Comparison of ENCODE assay signal across 25 cellular contexts in genomic region chr6:134010400-134010799, GRCh38. TPM values are rescaled to one million over a fixed set of nuclear protein-coding genes. Genes with fewer than 3 reads are reported as not detected.
"Had no signal": no experiment of that assay in that cellular context is flagged by ENCODE, and none has a peak within 500 bp of the region (broad histone marks: within the 10 kb centered on the region; RNA-seq: fewer than 3 reads in every experiment).

No MANE protein-coding gene starts in this region.

- H3K9me3 ChIP-seq: heart left ventricle, left ventricle myocardium inferior, sigmoid colon, spleen, stomach, suprapubic skin, thoracic aorta, tibial artery, upper lobe of right lung, uterus had no signal

- FAIRE-seq: islet of Langerhans, kidney, small intestine had no signal

- H3K27ac ChIP-seq: heart left ventricle, left ventricle myocardium inferior, parathyroid adenoma, sigmoid colon, spleen, stomach, suprapubic skin, thoracic aorta, tibial artery, upper lobe of right lung, uterus had no signal

- H3K4me1 ChIP-seq: spleen, upper lobe of right lung, uterus had no signal

- H3K27me3 ChIP-seq: heart left ventricle, sigmoid colon, spleen, stomach, suprapubic skin, tibial artery, upper lobe of right lung, uterus had no signal

- H3K79me2 ChIP-seq: parathyroid adenoma had no signal

- H3K9ac ChIP-seq: parathyroid adenoma had no signal

- H3K36me3 ChIP-seq: sigmoid colon, spleen, stomach, suprapubic skin, thoracic aorta, upper lobe of right lung, uterus had no signal

- H3K4me3 ChIP-seq: heart left ventricle, left ventricle myocardium inferior, lung, sigmoid colon, spleen, stomach, suprapubic skin, thoracic aorta, tibial artery, upper lobe of right lung, uterus had no signal

- DNase-seq: heart left ventricle; hypothalamus; immature natural killer cell; kidney; left ventricle myocardium inferior; midbrain; naive thymus-derived CD8-positive, alpha-beta T cell; nucleus accumbens; retina; right cardiac atrium; sigmoid colon; small intestine; spleen; stimulated activated CD4-positive, alpha-beta T cell treated with anti-CD3 and anti-CD28 coated beads, Interleukin-4, amount 100 ng/mL, for 24 hours; stimulated activated naive CD4-positive, alpha-beta T cell; stomach; tibial artery; trophoblast cell; upper lobe of right lung; uterus had no signal

- H2AFZ ChIP-seq: parathyroid adenoma had no signal

- ATAC-seq: heart left ventricle; naive thymus-derived CD8-positive, alpha-beta T cell; right cardiac atrium; upper lobe of right lung had no signal

RNA-seq across cellular contexts. Expression of gene SLC2A12, which starts 42.0 kb away (rescaled TPM):
- total RNA-seq: naive thymus-derived CD8-positive, alpha-beta T cell had no signal
- polyA plus RNA-seq: naive thymus-derived CD8-positive, alpha-beta T cell had no signal
